20 cellular contexts compared by ENCODE assay signal in genomic region chr10:132656283-132657126, GRCh38.
DNase-seq lines count a peak whose midpoint lies in the region; ATAC-seq and TF ChIP-seq lines count a peak whose summit lies in the region.
"Had no signal": no experiment of that assay in that cellular context is flagged by ENCODE, and none has a peak within 500 bp of the region (broad histone marks: within the 10 kb centered on the region; RNA-seq: fewer than 3 reads in every experiment).

No MANE protein-coding gene starts in this region.

- no peak overlapping the region for H3K27ac Mint-ChIP-seq in natural killer cell treated with Interleukin-12 subunit alpha and Interleukin-12 subunit beta and Interleukin-15 and Interleukin-18, amount 100 ng/mL, for 72 hours
- H3K27ac Mint-ChIP-seq in natural killer cell (no peak overlapping the region), glutamatergic neuron (ENCODE audit: unreplicated experiment) (no peak overlapping the region)
- H3K27ac Mint-ChIP-seq: CD4-positive, alpha-beta T cell had no signal

- intact Hi-C loops in natural killer cell (cut with micrococcal nuclease) = loop anchor here (10.0 kb wide), 1 partner anchor 248 kb away; no protein-coding TSS in a partner anchor
- intact Hi-C loops in posterior vena cava (cut with DNase I) = no loop called here

- TF ChIP-seq CTCF in natural killer cell (IDR thresholded peaks at IDR 0.05) = no peak
- TF ChIP-seq CTCF in glutamatergic neuron (IDR thresholded peaks at IDR 0.05; ENCODE audit: partially characterized antibody, unreplicated experiment) = no peak

- H3K4me1 Mint-ChIP-seq in natural killer cell treated with Interleukin-12 subunit alpha and Interleukin-12 subunit beta and Interleukin-15 and Interleukin-18, amount 100 ng/mL, for 72 hours (ENCODE audit: low read depth in 2 of 2) = peaks cover 0 to 8% of the 10 kb centered on the region in 2 donors
- H3K4me1 Mint-ChIP-seq in natural killer cell = peaks cover 1 to 10% of the 10 kb centered on the region in 2 donors
- no peaks in the 10 kb centered on the region for H3K4me1 Mint-ChIP-seq in glutamatergic neuron (ENCODE audit: low read depth, unreplicated experiment)

- no peaks in the 10 kb centered on the region for H3K36me3 Mint-ChIP-seq in natural killer cell treated with Interleukin-12 subunit alpha and Interleukin-12 subunit beta and Interleukin-15 and Interleukin-18, amount 100 ng/mL, for 72 hours
- H3K36me3 Mint-ChIP-seq in natural killer cell (no peaks in the 10 kb centered on the region), glutamatergic neuron (ENCODE audit: unreplicated experiment) (peaks cover 23% of the 10 kb centered on the region)

- no peak overlapping the region for H3K4me3 Mint-ChIP-seq in natural killer cell treated with Interleukin-12 subunit alpha and Interleukin-12 subunit beta and Interleukin-15 and Interleukin-18, amount 100 ng/mL, for 72 hours
- H3K4me3 Mint-ChIP-seq in natural killer cell (no peak overlapping the region), glutamatergic neuron (ENCODE audit: unreplicated experiment) (no peak overlapping the region)
- H3K4me3 Mint-ChIP-seq: CD4-positive, alpha-beta T cell had no signal

- no peaks in the 10 kb centered on the region for H3K9me3 Mint-ChIP-seq in natural killer cell treated with Interleukin-12 subunit alpha and Interleukin-12 subunit beta and Interleukin-15 and Interleukin-18, amount 100 ng/mL, for 72 hours
- no peaks in the 10 kb centered on the region for H3K9me3 Mint-ChIP-seq in natural killer cell
- H3K9me3 Mint-ChIP-seq in glutamatergic neuron (ENCODE audit: unreplicated experiment) = peaks cover 6% of the 10 kb centered on the region
- H3K9me3 Mint-ChIP-seq: CD4-positive, alpha-beta T cell had no signal

- H3K27me3 Mint-ChIP-seq in natural killer cell treated with Interleukin-12 subunit alpha and Interleukin-12 subunit beta and Interleukin-15 and Interleukin-18, amount 100 ng/mL, for 72 hours = no peaks in the 10 kb centered on the region
- H3K27me3 Mint-ChIP-seq in natural killer cell (ENCODE audit: low read depth in 2 of 2) (no peaks in the 10 kb centered on the region), glutamatergic neuron (ENCODE audit: unreplicated experiment) (peaks cover 15% of the 10 kb centered on the region)
- H3K27me3 Mint-ChIP-seq: CD4-positive, alpha-beta T cell had no signal

- no peak for ATAC-seq in natural killer cell treated with Interleukin-12 subunit alpha and Interleukin-12 subunit beta and Interleukin-15 and Interleukin-18, amount 100 ng/mL, for 72 hours
- no peak for ATAC-seq in natural killer cell
- ATAC-seq: A549 had no signal

- peak; percentile 58 for DNase-seq in natural killer cell treated with Interleukin-12 subunit alpha and Interleukin-12 subunit beta and Interleukin-15 and Interleukin-18, amount 100 ng/mL, for 72 hours (ENCODE audit: low spot score)
- no peak for DNase-seq in natural killer cell
- peak; percentile 25 for DNase-seq in glutamatergic neuron
- peak; percentile 59 for DNase-seq in posterior vena cava (ENCODE audit: low spot score)
- no peak for DNase-seq in NCI-H524 treated with DMSO at 0.1 percent for 48 hours (lab: John Stamatoyannopoulos, UW)
- no peak for DNase-seq in GM19238 (ENCODE audit: insufficient read length, low spot score)
- no peak for DNase-seq in NCI-H2107 treated with DMSO at 0.1 percent for 48 hours (lab: John Stamatoyannopoulos, UW; ENCODE audit: unreplicated experiment)
- DNase-seq: AML-193; CD4-positive, alpha-beta T cell; GOT3; HCEC 1CT; Kasumi-1; MV-4-11; NCI-H1105; NCI-H1436 treated with DMSO at 0.1 percent for 48 hours; NCI-H187 treated with DMSO at 0.1 percent for 48 hours; NCI-H69; RPMI8226; SHP77 had no signal

Comparison
In these comparisons a context has a peak if more than half of its experiments do, and no peak if none do; other contexts are left out.
1. DNase-seq: peak in natural killer cell treated with Interleukin-12 subunit alpha and Interleukin-12 subunit beta and Interleukin-15 and Interleukin-18, amount 100 ng/mL, for 72 hours (single experiment), glutamatergic neuron (single experiment) and posterior vena cava (single experiment); none in natural killer cell (single experiment), NCI-H524 treated with DMSO at 0.1 percent for 48 hours (single experiment), GM19238 (single experiment) and NCI-H2107 treated with DMSO at 0.1 percent for 48 hours (single experiment).